11 cellular contexts compared by ENCODE assay signal in the genomic region with DNA sequence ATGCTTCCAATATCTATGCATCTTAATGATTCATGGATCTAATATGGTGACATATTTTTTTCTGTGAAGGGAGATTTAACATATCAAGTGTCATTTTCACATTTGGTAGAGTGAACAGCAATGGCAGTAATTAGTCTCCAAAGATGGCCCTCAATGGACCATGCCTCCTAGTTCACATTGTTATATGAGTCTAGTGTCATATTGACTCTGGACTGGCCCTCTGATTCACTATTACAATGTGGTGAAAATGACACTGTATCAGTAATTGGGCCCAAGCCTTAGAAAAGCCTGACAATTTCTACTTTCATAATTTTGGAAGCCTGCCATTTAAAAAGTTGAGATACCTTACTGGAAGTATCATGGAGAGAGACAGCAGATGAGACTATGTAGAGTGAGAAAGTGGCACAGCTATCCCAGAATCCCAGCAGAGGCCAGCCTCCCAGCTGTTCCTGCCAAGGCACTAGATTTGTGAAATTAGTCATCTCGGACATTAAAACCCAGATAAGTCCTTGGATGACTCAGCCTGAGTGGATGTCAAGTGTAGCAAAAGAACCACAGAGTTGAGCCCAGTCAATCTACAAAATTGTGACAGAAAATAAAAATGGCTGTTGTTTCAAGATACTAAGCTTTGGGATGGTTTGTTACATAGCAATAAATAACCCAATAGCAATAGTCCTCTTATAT.
DNase-seq lines count a peak whose midpoint lies in the region; ATAC-seq, FAIRE-seq and TF ChIP-seq lines count a peak whose summit lies in the region.
"Had no signal": no experiment of that assay in that cellular context is flagged by ENCODE, and none has a peak within 500 bp of the region (broad histone marks: within the 10 kb centered on the region; RNA-seq: fewer than 3 reads in every experiment).

No MANE protein-coding gene starts in this region.

- no peaks in the 10 kb centered on the region for H3K36me3 ChIP-seq in CD8-positive, alpha-beta T cell (ENCODE audit: insufficient read depth, low read length)
- H3K36me3 ChIP-seq: upper lobe of left lung had no signal

- H3K9me3 ChIP-seq in T-helper 17 cell (ENCODE audit: control insufficient read depth, low read length, poor library complexity, severe bottlenecking): no peaks in the 10 kb centered on the region
- no peaks in the 10 kb centered on the region for H3K9me3 ChIP-seq in CD8-positive, alpha-beta T cell (ENCODE audit: low read length)
- H3K9me3 ChIP-seq: upper lobe of left lung had no signal

- no peak overlapping the region for H3K4me3 ChIP-seq in fibroblast of mammary gland (ENCODE audit: control insufficient read depth, low read depth, low read length)
- no peak overlapping the region for H3K4me3 ChIP-seq in CD8-positive, alpha-beta T cell (ENCODE audit: low read depth, low read length)
- H3K4me3 ChIP-seq: upper lobe of left lung had no signal

- TF ChIP-seq POLR2A in H54 (IDR thresholded peaks at IDR 0.05; ENCODE audit: low read depth, low read length): no peak

- H3K27me3 Mint-ChIP-seq in T-helper 17 cell: peaks cover 6% of the 10 kb centered on the region
- no peaks in the 10 kb centered on the region for H3K27me3 Mint-ChIP-seq in activated T-cell treated with anti-CD3 and anti-CD28 coated beads, Interleukin-2, amount 50 U/mL, for 4 hours (ENCODE audit: low read depth)
- H3K27me3 Mint-ChIP-seq in CD8-positive, alpha-beta T cell (ENCODE audit: low read depth): no peaks in the 10 kb centered on the region

- H3K27ac Mint-ChIP-seq in T-helper 17 cell: no peak overlapping the region
- no peak overlapping the region for H3K27ac Mint-ChIP-seq in CD8-positive, alpha-beta T cell
- H3K27ac Mint-ChIP-seq: natural killer cell treated with Interleukin-12 subunit alpha and Interleukin-12 subunit beta and Interleukin-15 and Interleukin-18, amount 100 ng/mL, for 72 hours had no signal

- peak; percentile 93 for FAIRE-seq in H54 (lab: Jason Lieb, UNC)

- POLR2A ChIA-PET in RWPE1 (lab: Yijun Ruan, JAX; ENCODE audit: low non-redundant PET): no interaction called here
- POLR2A ChIA-PET in CD8-positive, alpha-beta T cell (lab: Charles Lee): no interaction called here

- H3K4me1 Mint-ChIP-seq in T-helper 17 cell: no peaks in the 10 kb centered on the region
- H3K4me1 Mint-ChIP-seq in activated T-cell treated with anti-CD3 and anti-CD28 coated beads, Interleukin-2, amount 50 U/mL, for 4 hours (ENCODE audit: low read depth): no peaks in the 10 kb centered on the region
- no peaks in the 10 kb centered on the region for H3K4me1 Mint-ChIP-seq in CD8-positive, alpha-beta T cell (ENCODE audit: low read depth)

- H3K27ac ChIP-seq in RWPE1: no peak overlapping the region
- H3K27ac ChIP-seq in CD8-positive, alpha-beta T cell (ENCODE audit: low read depth, low read length): no peak overlapping the region

- CTCF ChIA-PET in RWPE1 (lab: Yijun Ruan, JAX): interaction anchor here (0.6 kb wide), 2 partner anchors 123 to 149 kb away, joined by 3 read pairs; no protein-coding TSS in a partner anchor
- CTCF ChIA-PET in CD8-positive, alpha-beta T cell (lab: Charles Lee): no interaction called here

- peak; percentile 92 for DNase-seq in A172 (ENCODE audit: low spot score)
- peak; percentile 19 for DNase-seq in H54 (ENCODE audit: insufficient read length, low spot score)
- DNase-seq in RWPE1 (ENCODE audit: low spot score): peak; percentile 68
- DNase-seq in fibroblast of mammary gland (ENCODE audit: low read depth): peak; percentile 80
- DNase-seq in NCI-H2171 treated with DMSO at 0.1 percent for 48 hours (lab: John Stamatoyannopoulos, UW): no peak
- DNase-seq in T-helper 17 cell: no peak
- DNase-seq in activated T-cell treated with anti-CD3 and anti-CD28 coated beads, Interleukin-2, amount 50 U/mL, for 4 hours: no peak
- no peak for DNase-seq in CD8-positive, alpha-beta T cell
- DNase-seq: stimulated activated CD4-positive, alpha-beta T cell treated with anti-CD3 and anti-CD28 coated beads, Interleukin-4, amount 100 ng/mL, for 24 hours had no signal

- no peaks in the 10 kb centered on the region for H3K36me3 Mint-ChIP-seq in T-helper 17 cell (ENCODE audit: low read depth)
- H3K36me3 Mint-ChIP-seq in activated T-cell treated with anti-CD3 and anti-CD28 coated beads, Interleukin-2, amount 50 U/mL, for 4 hours (ENCODE audit: insufficient read depth): no peaks in the 10 kb centered on the region
- no peaks in the 10 kb centered on the region for H3K36me3 Mint-ChIP-seq in CD8-positive, alpha-beta T cell
- H3K36me3 Mint-ChIP-seq: natural killer cell treated with Interleukin-12 subunit alpha and Interleukin-12 subunit beta and Interleukin-15 and Interleukin-18, amount 100 ng/mL, for 72 hours had no signal

- no peak for ATAC-seq in T-helper 17 cell
- ATAC-seq in activated T-cell treated with anti-CD3 and anti-CD28 coated beads, Interleukin-2, amount 50 U/mL, for 4 hours: no peak
- no peak for ATAC-seq in CD8-positive, alpha-beta T cell
- ATAC-seq: natural killer cell treated with Interleukin-12 subunit alpha and Interleukin-12 subunit beta and Interleukin-15 and Interleukin-18, amount 100 ng/mL, for 72 hours had no signal

- no peaks in the 10 kb centered on the region for H3K9me3 Mint-ChIP-seq in activated T-cell treated with anti-CD3 and anti-CD28 coated beads, Interleukin-2, amount 50 U/mL, for 4 hours
- H3K9me3 Mint-ChIP-seq in CD8-positive, alpha-beta T cell: no peaks in the 10 kb centered on the region
- H3K9me3 Mint-ChIP-seq: natural killer cell treated with Interleukin-12 subunit alpha and Interleukin-12 subunit beta and Interleukin-15 and Interleukin-18, amount 100 ng/mL, for 72 hours had no signal

- no peaks in the 10 kb centered on the region for H3K27me3 ChIP-seq in CD8-positive, alpha-beta T cell (ENCODE audit: insufficient read depth, low read length)
- H3K27me3 ChIP-seq: upper lobe of left lung had no signal

- no peaks in the 10 kb centered on the region for H3K4me1 ChIP-seq in CD8-positive, alpha-beta T cell (ENCODE audit: insufficient read depth, low read length)

- TF ChIP-seq CTCF in RWPE1 (conservative IDR thresholded peaks at IDR 0.05; ENCODE audit: low read depth): no peak
- no peak for TF ChIP-seq CTCF in fibroblast of mammary gland (conservative IDR thresholded peaks at IDR 0.05; ENCODE audit: control insufficient read depth, insufficient read depth, low read depth, low read length)
- no peak for TF ChIP-seq CTCF in CD8-positive, alpha-beta T cell (IDR thresholded peaks at IDR 0.05)

- H3K4me3 Mint-ChIP-seq in T-helper 17 cell: no peak overlapping the region
- H3K4me3 Mint-ChIP-seq in activated T-cell treated with anti-CD3 and anti-CD28 coated beads, Interleukin-2, amount 50 U/mL, for 4 hours: no peak overlapping the region
- H3K4me3 Mint-ChIP-seq in CD8-positive, alpha-beta T cell: no peak overlapping the region
- H3K4me3 Mint-ChIP-seq: natural killer cell treated with Interleukin-12 subunit alpha and Interleukin-12 subunit beta and Interleukin-15 and Interleukin-18, amount 100 ng/mL, for 72 hours had no signal

- intact Hi-C loops in CD8-positive, alpha-beta T cell (cut with DNase I, micrococcal nuclease): no loop called here

Comparison
In these comparisons a context has a peak if more than half of its experiments do, and no peak if none do; other contexts are left out.
1. DNase-seq: peak in A172 (single experiment), H54 (single experiment), RWPE1 (single experiment) and fibroblast of mammary gland (single experiment); none in NCI-H2171 treated with DMSO at 0.1 percent for 48 hours (single experiment), T-helper 17 cell (0 of 3), activated T-cell treated with anti-CD3 and anti-CD28 coated beads, Interleukin-2, amount 50 U/mL, for 4 hours (single experiment) and CD8-positive, alpha-beta T cell (0 of 7).